Comparison of ENCODE assay signal across 22 cellular contexts in genomic region chrX:11265352-11265751, GRCh38. TPM values are rescaled to one million over a fixed set of nuclear protein-coding genes. Genes with fewer than 3 reads are reported as not detected.
DNase-seq lines count a peak whose midpoint lies in the region; ATAC-seq, FAIRE-seq and TF ChIP-seq lines count a peak whose summit lies in the region.
"Had no signal": no experiment of that assay in that cellular context is flagged by ENCODE, and none has a peak within 500 bp of the region (broad histone marks: within the 10 kb centered on the region; RNA-seq: fewer than 3 reads in every experiment).

No MANE protein-coding gene starts in this region.

- H4K20me1 ChIP-seq in KMS-11 (ENCODE audit: insufficient read depth), result no peaks in the 10 kb centered on the region
- no peaks in the 10 kb centered on the region for H4K20me1 ChIP-seq in K562 (replicated peaks; ENCODE audit: control insufficient read depth, insufficient read depth, low read length)
- H4K20me1 ChIP-seq in osteoblast (ENCODE audit: insufficient read depth, low read length), result no peaks in the 10 kb centered on the region

- no peaks in the 10 kb centered on the region for H3K9me3 ChIP-seq in K562 (replicated peaks; ENCODE audit: control insufficient read depth, insufficient read depth, low read depth, low read length)
- no peaks in the 10 kb centered on the region for H3K9me3 ChIP-seq in osteoblast (ENCODE audit: low read depth, low read length)
- no peaks in the 10 kb centered on the region for H3K9me3 ChIP-seq in suprapubic skin
- H3K9me3 ChIP-seq: body of pancreas, HAP-1 had no signal

- TF ChIP-seq POLR2A in K562 (conservative IDR thresholded peaks at IDR 0.05), result no peak
- no peak for TF ChIP-seq POLR2A in suprapubic skin (IDR thresholded peaks at IDR 0.05)

- H3K36me3 ChIP-seq in KMS-11 (ENCODE audit: insufficient read depth) (no peaks in the 10 kb centered on the region), K562 (ENCODE audit: control insufficient read depth, insufficient read depth, low read length) (no peaks in the 10 kb centered on the region; the same call in 2 of the 3 replicates), osteoblast (ENCODE audit: insufficient read depth, low read length) (no peaks in the 10 kb centered on the region), suprapubic skin (no peaks in the 10 kb centered on the region), brain microvascular endothelial cell (replicated peaks) (no peaks in the 10 kb centered on the region)
- H3K36me3 ChIP-seq: HAP-1 had no signal

- 8% methylated on average over 3 of the region's 3 CpGs for WGBS in K562 (ENCODE audit: insufficient coverage, low coverage, missing lambda C conversion rate)
- 37% methylated on average over 3 of the region's 3 CpGs for WGBS in suprapubic skin

- H3K4me1 ChIP-seq in KMS-11 (ENCODE audit: low read depth, poor library complexity, severe bottlenecking), result peaks cover 72% of the 10 kb centered on the region
- peaks cover 10 to 69% of the 10 kb centered on the region in 2 experiments for H3K4me1 ChIP-seq in K562 (replicated peaks in 1 of 2; ENCODE audit: control insufficient read depth in 2 of 2, insufficient read depth in 2 of 2, low read length in 2 of 2)
- H3K4me1 ChIP-seq in osteoblast (ENCODE audit: insufficient read depth, low read length), result peaks cover 7% of the 10 kb centered on the region
- H3K4me1 ChIP-seq in suprapubic skin, result peaks cover 6% of the 10 kb centered on the region
- H3K4me1 ChIP-seq: body of pancreas, HAP-1 had no signal

- CTCF ChIA-PET in K562 (lab: Yijun Ruan, JAX; ENCODE audit: low intra/inter-chr PET ratio), result no interaction called here

- H3K4me2 ChIP-seq in KMS-11 (peak overlapping the region; percentile 58; the same call in 1 of the 2 replicates), K562 (ENCODE audit: insufficient read depth, low read length) (peak overlapping the region; percentile 76), osteoblast (ENCODE audit: insufficient read depth, low read length) (peak overlapping the region; percentile 34)

- no peak for TF ChIP-seq RAD21 in K562 (CRISPR knock-in tag; conservative IDR thresholded peaks at IDR 0.05 in 1 of 2, IDR thresholded peaks at IDR 0.05 in 1 of 2)

- no peak overlapping the region; the same call in 1 of the 2 replicates for H3K9ac ChIP-seq in KMS-11
- H3K9ac ChIP-seq in K562 (ENCODE audit: insufficient read depth in 1 of 2, low read depth in 2 of 2, low read length in 2 of 2), result peak overlapping the region in 1 of 2 experiments; percentile 72; a peak in 2 of 4 replicates

- TSS peak; percentile 12 for BruUV-seq in K562 (replicated peaks; lab: Mats Ljungman, UMichigan)

- H3K27me3 ChIP-seq in KMS-11 (ENCODE audit: insufficient read depth, low read depth) (no peaks in the 10 kb centered on the region), K562 (ENCODE audit: control insufficient read depth in 2 of 2, insufficient read depth in 2 of 2, low read length in 2 of 2) (no peaks in the 10 kb centered on the region), osteoblast (ENCODE audit: insufficient read depth, low read length) (no peaks in the 10 kb centered on the region), suprapubic skin (no peaks in the 10 kb centered on the region), brain microvascular endothelial cell (replicated peaks) (no peaks in the 10 kb centered on the region)
- H3K27me3 ChIP-seq: body of pancreas had no signal

- H3K27ac ChIP-seq in KMS-11 (peak overlapping the region; percentile 60; the same call in 1 of the 2 replicates), K562 (ENCODE audit: extremely low read depth, low read depth, low read length) (peak overlapping the region; percentile 78), osteoblast (ENCODE audit: low read depth, low read length) (no peak overlapping the region), suprapubic skin (peak overlapping the region; percentile 10), brain microvascular endothelial cell (no peak overlapping the region)
- H3K27ac ChIP-seq: body of pancreas had no signal

- H2AFZ ChIP-seq in KMS-11 (ENCODE audit: low read depth), result no peak overlapping the region
- peak overlapping the region; percentile 84 for H2AFZ ChIP-seq in K562 (ENCODE audit: low read depth, low read length)
- H2AFZ ChIP-seq in osteoblast (ENCODE audit: low read length), result no peak overlapping the region

- H3K9me1 ChIP-seq in K562 (ENCODE audit: control insufficient read depth, insufficient read depth, low read length), result no peaks in the 10 kb centered on the region

- FAIRE-seq in K562 (lab: Jason Lieb, UNC), result no peak
- FAIRE-seq: endometrium, GM12878 had no signal

- H3K4me3 ChIP-seq in KMS-11 (IDR thresholded peaks at IDR 0.05; ENCODE audit: insufficient read depth, low read depth, low read length) (no peak overlapping the region), K562 (peak overlapping the region; percentile 23), osteoblast (ENCODE audit: insufficient read depth, low read length) (peak overlapping the region; percentile 11), suprapubic skin (peak overlapping the region; percentile 7), brain microvascular endothelial cell (ENCODE audit: low read depth, low read length) (no peak overlapping the region)
- H3K4me3 ChIP-seq: body of pancreas, GM12878, HAP-1 had no signal

- TF ChIP-seq CTCF in KMS-11 (conservative IDR thresholded peaks at IDR 0.05; ENCODE audit: low read depth, low read length), result no peak
- TF ChIP-seq CTCF in K562 (IDR thresholded peaks at IDR 0.05 in 2 of 3, conservative IDR thresholded peaks at IDR 0.05 in 1 of 3; ENCODE audit: insufficient read depth in 2 of 3, low read depth in 1 of 3, low read length in 3 of 3), result no peak
- TF ChIP-seq CTCF in osteoblast (IDR thresholded peaks at IDR 0.05; ENCODE audit: extremely low read depth, low read depth, low read length), result no peak
- no peak for TF ChIP-seq CTCF in suprapubic skin (IDR thresholded peaks at IDR 0.05)
- no peak for TF ChIP-seq CTCF in brain microvascular endothelial cell (IDR thresholded peaks at IDR 0.05; ENCODE audit: low read depth, low read length, missing control alignments)

- ATAC-seq in K562 (no peak), HG03354 (IDR thresholded peaks at IDR 0.05; ENCODE audit: poor library complexity, severe bottlenecking, unreplicated experiment) (no peak)
- ATAC-seq: body of pancreas, GM12878, left colon, WTC11 had no signal

- POLR2A ChIA-PET in K562 (lab: Yijun Ruan, JAX), result interaction anchor here (0.9 kb wide), 2 partner anchors 11 to 15 kb away, joined by 4 read pairs; no protein-coding TSS in a partner anchor

- in situ Hi-C loops in K562 (cut with MboI), result no loop called here
- in situ Hi-C loops in brain microvascular endothelial cell (cut with HindIII; ENCODE audit: low pct_ligation_motif_present, low sequenced_read_pairs), result no loop called here

- intact Hi-C loops in K562 (cut with micrococcal nuclease), result loop anchor here (5.0 to 10.0 kb wide), 2 partner anchors 102 to 111 kb away; no protein-coding TSS in a partner anchor

- H3K79me2 ChIP-seq in KMS-11 (ENCODE audit: insufficient read depth, low read depth), result no peaks in the 10 kb centered on the region
- H3K79me2 ChIP-seq in K562 (ENCODE audit: control insufficient read depth, insufficient read depth, low read length), result peaks cover 98% of the 10 kb centered on the region
- no peaks in the 10 kb centered on the region for H3K79me2 ChIP-seq in osteoblast (ENCODE audit: insufficient read depth, low read length)

- DNase-seq in K562 (ENCODE audit: extremely low read depth in 1 of 4, low spot score in 3 of 4) (no peak), osteoblast (ENCODE audit: insufficient read length, low spot score, missing footprints) (no peak), suprapubic skin (ENCODE audit: low spot score in 2 of 2) (no peak), brain microvascular endothelial cell (no peak)
- DNase-seq in stimulated activated naive CD4-positive, alpha-beta T cell treated with Interleukin-2 at 50 U/mL for 16 hours (lab: John Stamatoyannopoulos, UW), result no peak
- DNase-seq: activated CD4-positive, alpha-beta memory T cell treated with anti-CD3 and anti-CD28 coated beads for 36 hours; body of pancreas; left colon; NCI-H510A; NK-92 treated with Interleukin-12 subunit alpha and Interleukin-12 subunit beta, amount 100 ng/mL, for 24 hours; stimulated activated CD4-positive, alpha-beta T cell treated with anti-CD3 and anti-CD28 coated beads, Interleukin-15, amount 100 ng/mL, for 24 hours; stimulated activated CD8-positive, alpha-beta memory T cell treated with anti-CD3 and anti-CD28 coated beads, Interleukin-4, amount 100 ng/mL, for 48 hours; substantia nigra had no signal

- TF ChIP-seq EP300 in K562 (IDR thresholded peaks at IDR 0.05; ENCODE audit: low read length), result no peak
- no peak for TF ChIP-seq EP300 in suprapubic skin (IDR thresholded peaks at IDR 0.05)

TF ChIP-seq in K562, 482 proteins besides CTCF, POLR2A, EP300 and RAD21 (continues in another document):
- no peak for TF ChIP-seq SAP30 (IDR thresholded peaks at IDR 0.05; ENCODE audit: borderline replicate concordance, insufficient read depth, low read depth, low read length, poor library complexity, severe bottlenecking)

RNA-seq across cellular contexts. Expression of gene AMELX, which starts 27.9 kb away (rescaled TPM):
- not detected in 2 replicates for total RNA-seq in K562 (2011; cell fraction: chromatin; rRNA removed; ENCODE audit: low replicate concordance)
- not detected in 2 replicates for total RNA-seq in K562 (2011; cell fraction: nucleolus; rRNA removed)
- total RNA-seq in K562 (2011; cell fraction: nucleoplasm; rRNA removed), result not detected in 2 replicates
- not detected in 2 replicates for total RNA-seq in K562 (2014; rRNA removed)
- total RNA-seq in K562 (2014; rRNA removed; fragmentation: Illumina TruSeq; extraction: Trizol), result not detected in 2 replicates
- total RNA-seq in K562 (2015; rRNA removed; fragmentation: Illumina TruSeq; extraction: Trizol), result not detected in 2 replicates
- total RNA-seq in K562 (2021), result 0.22 TPM in 1 of 2 replicates, not detected in the other
- not detected in 2 replicates for polyA plus RNA-seq in K562 (2011; rRNA removed)
- polyA plus RNA-seq in K562 (2011; cell fraction: cytosol; rRNA removed), result not detected in 2 replicates
- polyA plus RNA-seq in K562 (2011; cell fraction: nucleus; rRNA removed), result not detected in 2 replicates
- polyA plus RNA-seq in K562 (2012), result not detected in 2 replicates
- polyA plus RNA-seq in K562 (2014; fragmentation: Illumina TruSeq; extraction: Trizol), result not detected in 2 replicates
- polyA plus RNA-seq in K562 (2014; fragmentation: Nextera tagmentation; extraction: Ambion mirVana), result not detected
- polyA plus RNA-seq in K562 (2014; rRNA removed), result not detected in 2 replicates
- polyA minus RNA-seq in K562 (2011; rRNA and poly(A)+ RNA removed), result not detected in 2 replicates
- not detected in 2 replicates for polyA minus RNA-seq in K562 (2011; cell fraction: cytosol; rRNA and poly(A)+ RNA removed)
- polyA minus RNA-seq in K562 (2011; cell fraction: nucleus; rRNA and poly(A)+ RNA removed), result not detected in 2 replicates
- total RNA-seq in osteoblast, result not detected in 2 replicates
- total RNA-seq in suprapubic skin, result not detected
- total RNA-seq: activated CD4-positive, alpha-beta memory T cell treated with anti-CD3 and anti-CD28 coated beads for 36 hours; body of pancreas; GM12878; left colon; M059J; neural crest cell; RPMI7951; WTC11 had no signal
- polyA plus RNA-seq: GM12878 had no signal

Comparison
In these comparisons a context has a peak if more than half of its experiments do, and no peak if none do; other contexts are left out.
1. H3K27ac ChIP-seq: peak in KMS-11 (single experiment), K562 (single experiment) and suprapubic skin (single experiment); none in osteoblast (single experiment) and brain microvascular endothelial cell (single experiment).
2. H3K4me3 ChIP-seq: peak in K562 (single experiment), osteoblast (single experiment) and suprapubic skin (single experiment); none in KMS-11 (single experiment) and brain microvascular endothelial cell (single experiment).
3. Peak in every context shown above with its lines, with median percentiles within 50 percentile points of each other: H3K4me2 ChIP-seq.